Comparison of ENCODE assay signal across 15 cellular contexts in genomic region chr10:95508730-95509129, GRCh38. TPM values are rescaled to one million over a fixed set of nuclear protein-coding genes. Genes with fewer than 3 reads are reported as not detected.
DNase-seq lines count a peak whose midpoint lies in the region; ATAC-seq, FAIRE-seq and TF ChIP-seq lines count a peak whose summit lies in the region.
"Had no signal": no experiment of that assay in that cellular context is flagged by ENCODE, and none has a peak within 500 bp of the region (broad histone marks: within the 10 kb centered on the region; RNA-seq: fewer than 3 reads in every experiment).

No MANE protein-coding gene starts in this region.

- H3K27ac ChIP-seq in K562 (ENCODE audit: extremely low read depth, low read depth, low read length) (no peak overlapping the region), heart right ventricle (peak overlapping the region; percentile 62 to 90 (median 82)), uterus (peak overlapping the region; percentile 85 to 95)

- no peaks in the 10 kb centered on the region for H3K9me3 Mint-ChIP-seq in nephron progenitor cell
- no peaks in the 10 kb centered on the region for H3K9me3 Mint-ChIP-seq in stimulated activated effector memory CD8-positive, alpha-beta T cell treated with anti-CD3 and anti-CD28 coated beads, Interleukin-12 subunit alpha, Interleukin-12 subunit beta, amount 100 ng/mL, for 72 hours
- H3K9me3 Mint-ChIP-seq: natural killer cell had no signal

- ATAC-seq in K562 (no peak), heart right ventricle (peak; percentile 65 to 86 (median 81))
- ATAC-seq in stimulated activated effector memory CD8-positive, alpha-beta T cell treated with anti-CD3 and anti-CD28 coated beads, Interleukin-12 subunit alpha, Interleukin-12 subunit beta, amount 100 ng/mL, for 72 hours: no peak
- ATAC-seq: natural killer cell, PC-3 had no signal

- H4K20me1 ChIP-seq in K562 (replicated peaks; ENCODE audit: control insufficient read depth, insufficient read depth, low read length): no peaks in the 10 kb centered on the region; the same call in 1 of the 2 replicates

- CTCF ChIA-PET in K562 (lab: Yijun Ruan, JAX; ENCODE audit: low intra/inter-chr PET ratio): no interaction called here
- CTCF ChIA-PET in HEK293T (lab: Yijun Ruan, JAX): interaction anchor here (0.6 kb wide), 1 partner anchor 42 kb away, joined by 3 read pairs; no protein-coding TSS in a partner anchor

- H2AFZ ChIP-seq in K562 (ENCODE audit: low read depth, low read length): peak overlapping the region; percentile 49; the same call in 1 of the 2 replicates

- DNase-seq in K562 (ENCODE audit: extremely low read depth in 1 of 4, low spot score in 3 of 4) (no peak), heart right ventricle (peak in 1 of 2 donors; percentile 51), nephron progenitor cell (no peak), uterus (peak; percentile 50 to 67), DMS 273 (lab: John Stamatoyannopoulos, UW; ENCODE audit: unreplicated experiment) (no peak), mesenteric fat pad (ENCODE audit: low spot score) (no peak), HEK293T (ENCODE audit: extremely low spot score) (no peak)
- no peak for DNase-seq in stimulated activated effector memory CD8-positive, alpha-beta T cell treated with anti-CD3 and anti-CD28 coated beads, Interleukin-12 subunit alpha, Interleukin-12 subunit beta, amount 100 ng/mL, for 72 hours (ENCODE audit: low spot score in 2 of 2)
- DNase-seq: DMS153; foreskin melanocyte; KBM-7; natural killer cell; PC-3; stimulated activated CD4-positive, alpha-beta T cell treated with anti-CD3 and anti-CD28 coated beads, Interleukin-2, amount 100 ng/mL, for 48 hours; T1000 had no signal

- H3K79me2 ChIP-seq in K562 (ENCODE audit: control insufficient read depth, insufficient read depth, low read length): no peaks in the 10 kb centered on the region; the same call in 2 of the 3 replicates

- H3K27me3 ChIP-seq in K562 (ENCODE audit: control insufficient read depth in 2 of 2, insufficient read depth in 2 of 2, low read length in 2 of 2) (no peaks in the 10 kb centered on the region), heart right ventricle (no peaks in the 10 kb centered on the region), uterus (no peaks in the 10 kb centered on the region)

- BruUV-seq in K562 (replicated peaks; lab: Mats Ljungman, UMichigan): no TSS peak

- H3K36me3 Mint-ChIP-seq in nephron progenitor cell (ENCODE audit: low read depth): no peaks in the 10 kb centered on the region
- no peaks in the 10 kb centered on the region for H3K36me3 Mint-ChIP-seq in stimulated activated effector memory CD8-positive, alpha-beta T cell treated with anti-CD3 and anti-CD28 coated beads, Interleukin-12 subunit alpha, Interleukin-12 subunit beta, amount 100 ng/mL, for 72 hours
- H3K36me3 Mint-ChIP-seq: natural killer cell had no signal

- H3K36me3 ChIP-seq in K562 (ENCODE audit: control insufficient read depth, insufficient read depth, low read length) (no peaks in the 10 kb centered on the region), heart right ventricle (no peaks in the 10 kb centered on the region), uterus (no peaks in the 10 kb centered on the region)

- in situ Hi-C loops in K562 (cut with MboI): no loop called here

- intact Hi-C loops in K562 (cut with micrococcal nuclease) (no loop called here), heart right ventricle (cut with DNase I) (loop anchor here in 4 of 10 donors (1.0 to 10.0 kb wide), 4 partner anchors 35 to 49 kb away; no protein-coding TSS in a partner anchor), uterus (cut with DNase I; ENCODE audit: low total_unique reads) (no loop called here)

- H3K9me1 ChIP-seq in K562 (ENCODE audit: control insufficient read depth, insufficient read depth, low read length): no peaks in the 10 kb centered on the region

- TF ChIP-seq POLR2A in K562 (conservative IDR thresholded peaks at IDR 0.05): no peak
- peak; percentile 16 to 25 for TF ChIP-seq POLR2A in uterus (IDR thresholded peaks at IDR 0.05)

- TF ChIP-seq CTCF in K562 (IDR thresholded peaks at IDR 0.05 in 2 of 3, conservative IDR thresholded peaks at IDR 0.05 in 1 of 3; ENCODE audit: insufficient read depth in 2 of 3, low read depth in 1 of 3, low read length in 3 of 3): no peak
- TF ChIP-seq CTCF in heart right ventricle (IDR thresholded peaks at IDR 0.05): no peak
- TF ChIP-seq CTCF in nephron progenitor cell (IDR thresholded peaks at IDR 0.05): no peak
- TF ChIP-seq CTCF in uterus (IDR thresholded peaks at IDR 0.05): no peak

- H3K4me1 ChIP-seq in K562 (replicated peaks in 1 of 2; ENCODE audit: control insufficient read depth in 2 of 2, insufficient read depth in 2 of 2, low read length in 2 of 2) (peaks cover 7 to 40% of the 10 kb centered on the region in 2 experiments; a peak in 4 of 5 replicates), heart right ventricle (peaks cover 26 to 97% (median 82%) of the 10 kb centered on the region in 9 donors), uterus (no peaks in the 10 kb centered on the region)

- POLR2A ChIA-PET in K562 (lab: Yijun Ruan, JAX): interaction anchor here (1.3 kb wide), 1 partner anchor 20 kb away, joined by 4 read pairs; no protein-coding TSS in a partner anchor
- POLR2A ChIA-PET in HEK293T (lab: Yijun Ruan, JAX): no interaction called here

- no peak for TF ChIP-seq EP300 in K562 (IDR thresholded peaks at IDR 0.05; ENCODE audit: low read length)

- peaks cover 78% of the 10 kb centered on the region for H3K4me1 Mint-ChIP-seq in nephron progenitor cell
- H3K4me1 Mint-ChIP-seq in stimulated activated effector memory CD8-positive, alpha-beta T cell treated with anti-CD3 and anti-CD28 coated beads, Interleukin-12 subunit alpha, Interleukin-12 subunit beta, amount 100 ng/mL, for 72 hours: peaks cover 3% of the 10 kb centered on the region
- H3K4me1 Mint-ChIP-seq: natural killer cell had no signal

- H3K4me3 ChIP-seq in K562 (no peak overlapping the region), heart right ventricle (peak overlapping the region in 6 of 10 donors; percentile 0 to 28 (median 14)), uterus (no peak overlapping the region)

- H3K27me3 Mint-ChIP-seq in nephron progenitor cell (ENCODE audit: low read depth, poor library complexity): peaks cover 3% of the 10 kb centered on the region

- no peak for TF ChIP-seq RAD21 in K562 (CRISPR knock-in tag; conservative IDR thresholded peaks at IDR 0.05 in 1 of 2, IDR thresholded peaks at IDR 0.05 in 1 of 2)

- WGBS in K562 (ENCODE audit: insufficient coverage, low coverage, missing lambda C conversion rate): 0% methylated on average over 2 of the region's 3 CpGs
- 7 to 16% methylated on average over 3 of the region's 3 CpGs for WGBS in heart right ventricle, 2 donors

- peak overlapping the region; percentile 73 for H3K27ac Mint-ChIP-seq in nephron progenitor cell
- no peak overlapping the region for H3K27ac Mint-ChIP-seq in stimulated activated effector memory CD8-positive, alpha-beta T cell treated with anti-CD3 and anti-CD28 coated beads, Interleukin-12 subunit alpha, Interleukin-12 subunit beta, amount 100 ng/mL, for 72 hours
- H3K27ac Mint-ChIP-seq: natural killer cell had no signal

- H3K9ac ChIP-seq in K562 (ENCODE audit: insufficient read depth in 1 of 2, low read depth in 2 of 2, low read length in 2 of 2): no peak overlapping the region

- FAIRE-seq in K562 (lab: Jason Lieb, UNC): no peak

- H3K9me3 ChIP-seq in K562 (replicated peaks; ENCODE audit: control insufficient read depth, insufficient read depth, low read depth, low read length) (no peaks in the 10 kb centered on the region), heart right ventricle (no peaks in the 10 kb centered on the region), uterus (no peaks in the 10 kb centered on the region)

- peak overlapping the region; percentile 61 for H3K4me2 ChIP-seq in K562 (ENCODE audit: insufficient read depth, low read length)

- H3K4me3 Mint-ChIP-seq in nephron progenitor cell: peak overlapping the region; percentile 11
- no peak overlapping the region for H3K4me3 Mint-ChIP-seq in stimulated activated effector memory CD8-positive, alpha-beta T cell treated with anti-CD3 and anti-CD28 coated beads, Interleukin-12 subunit alpha, Interleukin-12 subunit beta, amount 100 ng/mL, for 72 hours
- H3K4me3 Mint-ChIP-seq: natural killer cell had no signal

TF ChIP-seq in K562, 482 proteins besides CTCF, POLR2A, EP300 and RAD21 (continues in another document):
- TF ChIP-seq ZNF24 (IDR thresholded peaks at IDR 0.05): no peak

TF ChIP-seq in HEK293T, 16 proteins besides CTCF, POLR2A, EP300 and RAD21:
- no peak for TF ChIP-seq SP1 (IDR thresholded peaks at IDR 0.05)
- TF ChIP-seq ZNF384 (IDR thresholded peaks at IDR 0.05): no peak
- TF ChIP-seq L3MBTL2 (conservative IDR thresholded peaks at IDR 0.05): no peak
- TF ChIP-seq FOXK2 (IDR thresholded peaks at IDR 0.05): no peak
- TF ChIP-seq NFRKB (IDR thresholded peaks at IDR 0.05): no peak
- no peak for TF ChIP-seq LEF1 (IDR thresholded peaks at IDR 0.05; ENCODE audit: borderline replicate concordance)

RNA-seq across cellular contexts. Expression of gene SORBS1, which starts 52.4 kb away (rescaled TPM):
- total RNA-seq in K562 (2011; cell fraction: chromatin; rRNA removed; ENCODE audit: low replicate concordance): 34.5 and 47.6 TPM in 2 replicates
- 16.0 and 16.1 TPM in 2 replicates for total RNA-seq in K562 (2011; cell fraction: nucleolus; rRNA removed)
- total RNA-seq in K562 (2011; cell fraction: nucleoplasm; rRNA removed): 36.1 and 59.8 TPM in 2 replicates
- total RNA-seq in K562 (2014; rRNA removed) (4.4 and 4.5 TPM in 2 replicates), K562 (2014; rRNA removed; fragmentation: Illumina TruSeq; extraction: Trizol) (7.1 and 7.2 TPM in 2 replicates), K562 (2015; rRNA removed; fragmentation: Illumina TruSeq; extraction: Trizol) (6.5 and 7.2 TPM in 2 replicates), K562 (2021) (6.2 and 7.1 TPM in 2 replicates), heart right ventricle (1,000 to 10,000 TPM in 6 of 10 donors, 100 to 1,000 TPM in 4; 528 to 1,253 (median 1,130) TPM), uterus (100 to 1,000 TPM in 3 of 4 donors, 10 to 100 TPM in 1; 89.9 to 422 (median 271) TPM), mesenteric fat pad (854 TPM)
- polyA plus RNA-seq in K562 (2011; rRNA removed) (10.9 and 13.3 TPM in 2 replicates), K562 (2014; fragmentation: Illumina TruSeq; extraction: Trizol) (7.7 and 8.4 TPM in 2 replicates), K562 (2014; fragmentation: Nextera tagmentation; extraction: Ambion mirVana) (1 to 10 TPM; 2.0 to 2.8 TPM), K562 (2014; rRNA removed) (5.1 and 6.7 TPM in 2 replicates), heart right ventricle (100 to 1,000 TPM; 140 to 350 TPM)
- 6.2 and 8.7 TPM in 2 replicates for polyA plus RNA-seq in K562 (2011; cell fraction: cytosol; rRNA removed)
- polyA plus RNA-seq in K562 (2011; cell fraction: nucleus; rRNA removed): 12.8 and 13.8 TPM in 2 replicates
- polyA plus RNA-seq in K562 (2012): 5.5 and 7.0 TPM in 2 replicates
- polyA minus RNA-seq in K562 (2011; rRNA and poly(A)+ RNA removed): 19.0 and 21.4 TPM in 2 replicates
- 8.4 and 8.6 TPM in 2 replicates for polyA minus RNA-seq in K562 (2011; cell fraction: cytosol; rRNA and poly(A)+ RNA removed)
- polyA minus RNA-seq in K562 (2011; cell fraction: nucleus; rRNA and poly(A)+ RNA removed): 10.8 and 16.0 TPM in 2 replicates

Comparison
In these comparisons a context has a peak if more than half of its experiments do, and no peak if none do; other contexts are left out.
1. ATAC-seq: peak in heart right ventricle (8 of 8); none in K562 (single experiment) and stimulated activated effector memory CD8-positive, alpha-beta T cell treated with anti-CD3 and anti-CD28 coated beads, Interleukin-12 subunit alpha, Interleukin-12 subunit beta, amount 100 ng/mL, for 72 hours (single experiment).
2. DNase-seq: peak in uterus (2 of 2); none in K562 (0 of 4), nephron progenitor cell (single experiment), stimulated activated effector memory CD8-positive, alpha-beta T cell treated with anti-CD3 and anti-CD28 coated beads, Interleukin-12 subunit alpha, Interleukin-12 subunit beta, amount 100 ng/mL, for 72 hours (0 of 2), DMS 273 (single experiment), mesenteric fat pad (single experiment) and HEK293T (single experiment).
3. H3K4me3 ChIP-seq: peak in heart right ventricle (6 of 10); none in K562 (single experiment) and uterus (0 of 2).